Comparison of ENCODE assay signal across 15 cellular contexts in the genomic region with DNA sequence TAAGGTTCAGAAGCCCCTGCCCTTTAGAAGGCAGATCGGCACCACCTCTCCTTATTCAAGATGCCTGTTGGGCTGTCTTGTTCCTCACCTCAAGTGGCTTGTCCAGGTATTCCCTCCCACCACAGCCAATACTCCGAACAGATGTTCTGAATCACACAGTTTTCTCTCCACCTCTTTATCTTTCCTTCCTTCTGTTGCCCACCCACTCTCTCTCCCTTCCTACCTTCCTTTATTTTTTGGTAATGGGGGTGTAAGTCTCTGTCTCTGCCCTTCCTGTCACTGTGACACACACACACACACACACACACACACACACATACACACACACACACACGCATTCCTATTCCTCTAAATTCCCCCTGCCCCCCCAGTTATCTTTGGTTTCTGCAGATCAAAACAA. TPM values are rescaled to one million over a fixed set of nuclear protein-coding genes. Genes with fewer than 3 reads are reported as not detected.
"Had no signal": no experiment of that assay in that cellular context is flagged by ENCODE, and none has a peak within 500 bp of the region (broad histone marks: within the 10 kb centered on the region; RNA-seq: fewer than 3 reads in every experiment).

No MANE protein-coding gene starts in this region.

- H3K27me3 ChIP-seq: colonic mucosa had no signal

- FAIRE-seq: endometrium, small intestine had no signal

- H3K4me3 ChIP-seq: colonic mucosa, left lung, upper lobe of left lung had no signal

- H3K27ac Mint-ChIP-seq: activated naive CD4-positive, alpha-beta T cell treated with anti-CD3 and anti-CD28 coated beads, Interleukin-2, amount 50 U/mL, for 72 hours had no signal

- DNase-seq: activated T-cell treated with anti-CD3 and anti-CD28 coated beads, Interleukin-2, amount 50 U/mL, for 4 hours; colonic mucosa; mesendoderm; natural killer cell; nucleus accumbens; right cardiac atrium; stimulated activated CD4-positive, alpha-beta T cell treated with anti-CD3 and anti-CD28 coated beads, Interleukin-4, amount 100 ng/mL, for 4 hours; stimulated activated naive CD4-positive, alpha-beta T cell treated with Interleukin-2 at 50 U/mL for 16 hours; T-helper 1 cell had no signal

- H3K27ac ChIP-seq: colonic mucosa, left lung had no signal

- H3K36me3 Mint-ChIP-seq: natural killer cell had no signal

- H3K36me3 ChIP-seq: colonic mucosa had no signal

- H3K4me3 Mint-ChIP-seq: activated T-cell treated with anti-CD3 and anti-CD28 coated beads, Interleukin-2, amount 50 U/mL, for 4 hours; natural killer cell had no signal

- H3K9me3 ChIP-seq: colonic mucosa, left lung, upper lobe of left lung had no signal

- ATAC-seq: activated T-cell treated with anti-CD3 and anti-CD28 coated beads, Interleukin-2, amount 50 U/mL, for 4 hours; esophagus mucosa; left lung; right cardiac atrium had no signal

- H3K9me3 Mint-ChIP-seq: activated naive CD4-positive, alpha-beta T cell treated with anti-CD3 and anti-CD28 coated beads, Interleukin-2, amount 50 U/mL, for 72 hours; activated T-cell treated with anti-CD3 and anti-CD28 coated beads, Interleukin-2, amount 50 U/mL, for 4 hours; natural killer cell had no signal

RNA-seq across cellular contexts. Expression of a gene that starts 8.4 kb away (rescaled TPM):
- total RNA-seq: activated T-cell treated with anti-CD3 and anti-CD28 coated beads, Interleukin-2, amount 50 U/mL, for 4 hours had no signal

RNA-seq across cellular contexts. Expression of a gene that starts 41.2 kb away (rescaled TPM):
- total RNA-seq: natural killer cell had no signal
